In the genomic region with DNA sequence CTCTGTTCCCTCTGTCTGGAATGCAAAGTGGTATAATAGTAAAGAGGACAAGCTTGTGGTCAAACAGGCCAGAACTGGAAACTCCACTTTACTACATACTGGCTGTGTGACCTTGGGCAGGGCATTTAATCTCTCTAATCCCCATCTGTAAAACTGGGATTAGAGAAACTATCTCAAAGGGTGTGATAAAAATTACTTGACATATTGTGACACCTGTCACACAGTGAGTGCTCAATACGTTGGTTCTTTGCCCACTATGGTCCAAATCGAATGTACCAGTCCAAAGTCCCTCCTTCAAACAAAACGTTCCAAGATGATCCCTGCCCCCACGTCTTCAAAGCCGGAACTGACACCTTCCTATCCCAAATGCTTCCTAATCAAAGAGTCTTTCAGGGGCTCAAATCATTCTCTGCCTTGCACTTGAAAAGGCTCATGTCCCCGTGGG, we compare ENCODE assay signal across 1 cellular context.
TF ChIP-seq lines count a peak whose summit lies in the region.

No MANE protein-coding gene starts in this region.

TF ChIP-seq in endothelial cell of umbilical vein, 7 proteins besides CTCF, POLR2A, EP300 and RAD21:
- TF ChIP-seq, protein P1, sequence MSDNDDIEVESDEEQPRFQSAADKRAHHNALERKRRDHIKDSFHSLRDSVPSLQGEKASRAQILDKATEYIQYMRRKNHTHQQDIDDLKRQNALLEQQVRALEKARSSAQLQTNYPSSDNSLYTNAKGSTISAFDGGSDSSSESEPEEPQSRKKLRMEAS (IDR thresholded peaks at IDR 0.05; ENCODE audit: insufficient read depth, insufficient read length): no peak
- TF ChIP-seq GATA2 (IDR thresholded peaks at IDR 0.05; ENCODE audit: insufficient read depth, insufficient read length, low read depth, low read length) (no peak), FOS (IDR thresholded peaks at IDR 0.05; ENCODE audit: borderline replicate concordance, insufficient read depth, low read length) (no peak), JUN (IDR thresholded peaks at IDR 0.05; ENCODE audit: borderline replicate concordance, insufficient read depth, insufficient read length, low read depth) (no peak), POLR2AphosphoS5 (IDR thresholded peaks at IDR 0.05; ENCODE audit: insufficient read depth, low read depth, low read length) (no peak), MYC (IDR thresholded peaks at IDR 0.05; ENCODE audit: low read depth, low read length) (no peak), EZH2 (IDR thresholded peaks at IDR 0.05; ENCODE audit: borderline replicate concordance, low read depth, low read length, severe bottlenecking) (no peak)
